Comparison of ENCODE assay signal across 1 cellular context in the genomic region with DNA sequence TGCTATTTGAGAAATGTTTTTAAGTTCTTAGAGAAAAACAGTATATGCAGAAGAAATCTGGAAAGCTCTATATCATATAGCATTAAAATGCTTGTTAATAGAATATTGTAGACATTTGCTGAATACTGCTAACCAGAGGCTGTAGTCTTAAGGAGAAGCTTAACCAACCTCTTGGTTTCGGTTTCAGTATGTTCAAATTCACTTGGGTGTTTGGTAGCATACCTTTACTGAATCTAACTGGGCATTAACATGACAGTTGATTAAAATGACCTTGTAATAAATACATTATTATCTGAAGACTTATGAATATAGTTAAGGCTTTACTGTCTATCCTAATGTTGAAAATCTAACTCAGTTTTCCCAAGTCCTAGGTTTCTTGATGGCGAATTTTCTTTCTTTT.
A peak's percentile ranks its signal among the peaks of the same experiment; 100 is the strongest.
TF ChIP-seq lines count a peak whose summit lies in the region.

No MANE protein-coding gene starts in this region.

TF ChIP-seq in K562, 482 proteins besides CTCF, POLR2A, EP300 and RAD21:
- TF ChIP-seq POLR2G (IDR thresholded peaks at IDR 0.05; ENCODE audit: low read depth, low read length) = peak; percentile 12; the same call in 1 of the 2 replicates
- TF ChIP-seq ZNF766 (CRISPR knock-in tag; conservative IDR thresholded peaks at IDR 0.05) = no peak
- TF ChIP-seq, protein P1, sequence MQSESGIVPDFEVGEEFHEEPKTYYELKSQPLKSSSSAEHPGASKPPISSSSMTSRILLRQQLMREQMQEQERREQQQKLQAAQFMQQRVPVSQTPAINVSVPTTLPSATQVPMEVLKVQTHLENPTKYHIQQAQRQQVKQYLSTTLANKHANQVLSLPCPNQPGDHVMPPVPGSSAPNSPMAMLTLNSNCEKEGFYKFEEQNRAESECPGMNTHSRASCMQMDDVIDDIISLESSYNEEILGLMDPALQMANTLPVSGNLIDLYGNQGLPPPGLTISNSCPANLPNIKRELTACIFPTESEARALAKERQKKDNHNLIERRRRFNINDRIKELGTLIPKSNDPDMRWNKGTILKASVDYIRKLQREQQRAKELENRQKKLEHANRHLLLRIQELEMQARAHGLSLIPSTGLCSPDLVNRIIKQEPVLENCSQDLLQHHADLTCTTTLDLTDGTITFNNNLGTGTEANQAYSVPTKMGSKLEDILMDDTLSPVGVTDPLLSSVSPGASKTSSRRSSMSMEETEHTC (IDR thresholded peaks at IDR 0.05) = no peak
